Comparison of ENCODE assay signal across 8 cellular contexts in genomic region chr13:101626925-101627555, GRCh38.
A peak's percentile ranks its signal among the peaks of the same experiment; 100 is the strongest.
DNase-seq lines count a peak whose midpoint lies in the region; ATAC-seq and TF ChIP-seq lines count a peak whose summit lies in the region.

No MANE protein-coding gene starts in this region.

- H3K4me3 Mint-ChIP-seq in activated naive CD8-positive, alpha-beta T cell = peak overlapping the region; percentile 70
- H3K4me3 Mint-ChIP-seq in naive B cell = peak overlapping the region; percentile 56 to 84 (median 72)

- peak; percentile 27 for DNase-seq in GM13976 (ENCODE audit: low spot score)
- DNase-seq in KBM-7 = peak; percentile 6
- peak; percentile 36 for DNase-seq in naive B cell
- no peak for DNase-seq in NCI-H526 treated with DMSO at 0.1 percent for 48 hours (lab: John Stamatoyannopoulos, UW)
- DNase-seq in NCI-H510A (lab: John Stamatoyannopoulos, UW) = no peak
- no peak for DNase-seq in HuH-7 (ENCODE audit: low spot score)

- in situ Hi-C loops in GM13976 (cut with MboI; ENCODE audit: low sequenced_read_pairs, unreplicated experiment) = no loop called here
- in situ Hi-C loops in KBM-7 (cut with MboI; ENCODE audit: low pct_unique_long_range_greater_than_20kb, low sequenced_read_pairs) = no loop called here

- peak; percentile 95 for ATAC-seq in GM21515 (IDR thresholded peaks at IDR 0.05; ENCODE audit: unreplicated experiment)
- ATAC-seq in naive B cell (ENCODE audit: low read depth in 2 of 2) = peak; percentile 79 to 81

- H3K4me1 Mint-ChIP-seq in activated naive CD8-positive, alpha-beta T cell (ENCODE audit: low read depth) = peaks cover 49% of the 10 kb centered on the region
- peaks cover 24 to 50% (median 34%) of the 10 kb centered on the region in 3 donors for H3K4me1 Mint-ChIP-seq in naive B cell

- H3K27ac Mint-ChIP-seq in activated naive CD8-positive, alpha-beta T cell = peak overlapping the region; percentile 90
- peak overlapping the region in 5 of 6 donors; percentile 29 to 88 (median 68) for H3K27ac Mint-ChIP-seq in naive B cell

- H3K27me3 Mint-ChIP-seq in activated naive CD8-positive, alpha-beta T cell = no peaks in the 10 kb centered on the region
- no peaks in the 10 kb centered on the region for H3K27me3 Mint-ChIP-seq in naive B cell

- TF ChIP-seq CTCF in GM13976 (IDR thresholded peaks at IDR 0.05; ENCODE audit: borderline replicate concordance, control extremely low read depth, extremely low read depth, insufficient read depth, missing control alignments) = no peak

- H3K9me3 Mint-ChIP-seq in activated naive CD8-positive, alpha-beta T cell (ENCODE audit: low read depth) = no peaks in the 10 kb centered on the region
- H3K9me3 Mint-ChIP-seq in naive B cell = no peaks in the 10 kb centered on the region

- H3K36me3 Mint-ChIP-seq in activated naive CD8-positive, alpha-beta T cell = no peaks in the 10 kb centered on the region
- no peaks in the 10 kb centered on the region for H3K36me3 Mint-ChIP-seq in naive B cell

Comparison
In these comparisons a context has a peak if more than half of its experiments do, and no peak if none do; other contexts are left out.
1. DNase-seq: peak in GM13976 (single experiment), KBM-7 (single experiment) and naive B cell (single experiment); none in NCI-H526 treated with DMSO at 0.1 percent for 48 hours (single experiment), NCI-H510A (single experiment) and HuH-7 (single experiment).